9 cellular contexts compared by ENCODE assay signal in the genomic region with DNA sequence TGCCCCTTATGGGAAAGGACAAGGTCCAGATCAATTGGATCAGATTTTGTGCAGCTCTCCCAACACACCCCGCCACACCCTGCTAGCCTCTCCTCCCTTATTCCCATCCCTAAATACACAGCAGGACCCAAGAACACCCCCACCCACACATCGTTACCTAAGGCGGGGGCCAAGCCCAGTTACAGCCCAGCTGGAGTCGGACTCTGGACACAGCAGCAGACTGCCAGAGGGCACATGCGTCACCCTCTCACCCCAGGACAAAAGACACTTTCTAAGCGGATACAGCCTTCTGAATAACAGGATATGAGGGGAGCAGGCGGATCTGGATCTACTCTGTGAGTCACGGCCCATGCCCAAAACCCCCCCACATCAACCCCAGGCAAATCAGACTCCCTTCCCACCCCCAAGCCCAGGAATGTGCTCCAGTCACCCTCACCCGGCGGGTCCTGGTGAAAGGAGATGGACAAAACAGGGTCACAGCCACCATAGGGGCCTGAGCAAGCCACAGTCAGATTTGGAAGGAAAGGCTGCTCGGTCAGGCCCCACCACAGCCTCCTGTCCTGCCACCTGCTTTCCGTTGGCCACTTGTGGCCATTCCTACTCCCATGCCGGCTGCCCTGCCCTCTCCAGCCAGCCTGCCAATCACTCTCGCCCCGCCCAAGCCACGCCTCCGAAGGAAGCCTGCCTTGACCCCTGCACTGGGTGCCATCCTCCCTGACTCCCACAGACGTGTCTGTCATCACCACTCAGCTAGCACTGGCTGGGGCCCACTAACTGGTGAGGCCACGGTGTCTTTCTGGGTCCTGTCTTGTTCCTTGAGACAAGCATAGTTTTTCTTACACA. TPM values are rescaled to one million over a fixed set of nuclear protein-coding genes. Genes with fewer than 3 reads are reported as not detected.
DNase-seq lines count a peak whose midpoint lies in the region; ATAC-seq and TF ChIP-seq lines count a peak whose summit lies in the region.
"Had no signal": no experiment of that assay in that cellular context is flagged by ENCODE, and none has a peak within 500 bp of the region (broad histone marks: within the 10 kb centered on the region; RNA-seq: fewer than 3 reads in every experiment).

No MANE protein-coding gene starts in this region.

- H3K36me3 Mint-ChIP-seq in HFFc6 (ENCODE audit: low read depth) = peaks cover 28% of the 10 kb centered on the region
- no peaks in the 10 kb centered on the region for H3K36me3 Mint-ChIP-seq in immature natural killer cell
- H3K36me3 Mint-ChIP-seq in activated CD4-positive, alpha-beta T cell treated with anti-CD3 and anti-CD28 coated beads, Interleukin-2, amount 10 ng/mL, durations not matched to agents 24 days and 14 days (ENCODE audit: low read depth) = no peaks in the 10 kb centered on the region

- peak overlapping the region; percentile 41 to 75 for H3K4me3 ChIP-seq in ascending aorta

- no peaks in the 10 kb centered on the region for H3K27me3 ChIP-seq in ascending aorta

- TF ChIP-seq CTCF in HFFc6 (IDR thresholded peaks at IDR 0.05) = no peak
- no peak for TF ChIP-seq CTCF in ascending aorta (IDR thresholded peaks at IDR 0.05)

- peak overlapping the region; percentile 96 for H3K27ac Mint-ChIP-seq in HFFc6
- no peak overlapping the region for H3K27ac Mint-ChIP-seq in immature natural killer cell
- no peak overlapping the region for H3K27ac Mint-ChIP-seq in activated CD4-positive, alpha-beta T cell treated with anti-CD3 and anti-CD28 coated beads, Interleukin-2, amount 10 ng/mL, durations not matched to agents 24 days and 14 days

- no peaks in the 10 kb centered on the region for H3K9me3 ChIP-seq in ascending aorta

- DNase-seq in HFFc6 (peak; percentile 97), ascending aorta (ENCODE audit: low spot score in 2 of 2) (peak; percentile 72 to 92), left ventricle myocardium superior (peak; percentile 79), putamen (ENCODE audit: low spot score) (peak; percentile 73), immature natural killer cell (no peak), GM19240 (ENCODE audit: insufficient read length, low spot score) (no peak), AML-193 (lab: John Stamatoyannopoulos, UW) (no peak)
- no peak for DNase-seq in activated CD4-positive, alpha-beta T cell treated with anti-CD3 and anti-CD28 coated beads, Interleukin-2, amount 10 ng/mL, durations not matched to agents 24 days and 14 days

- H3K4me1 ChIP-seq in ascending aorta = peaks cover 7 to 38% of the 10 kb centered on the region in 2 donors

- ATAC-seq in left ventricle myocardium superior = peak; percentile 59

- H3K36me3 ChIP-seq in ascending aorta = peaks cover 14 to 26% of the 10 kb centered on the region in 2 donors

- H3K4me3 Mint-ChIP-seq in HFFc6 (peak overlapping the region; percentile 96), immature natural killer cell (no peak overlapping the region)
- no peak overlapping the region for H3K4me3 Mint-ChIP-seq in activated CD4-positive, alpha-beta T cell treated with anti-CD3 and anti-CD28 coated beads, Interleukin-2, amount 10 ng/mL, durations not matched to agents 24 days and 14 days

- peaks cover 51% of the 10 kb centered on the region for H3K4me1 Mint-ChIP-seq in HFFc6 (ENCODE audit: low read depth)
- no peaks in the 10 kb centered on the region for H3K4me1 Mint-ChIP-seq in immature natural killer cell
- H3K4me1 Mint-ChIP-seq in activated CD4-positive, alpha-beta T cell treated with anti-CD3 and anti-CD28 coated beads, Interleukin-2, amount 10 ng/mL, durations not matched to agents 24 days and 14 days = no peaks in the 10 kb centered on the region

- peak overlapping the region; percentile 90 to 96 for H3K27ac ChIP-seq in ascending aorta
- H3K27ac ChIP-seq: KMS-11 had no signal

- H3K9me3 Mint-ChIP-seq in HFFc6 (no peaks in the 10 kb centered on the region), immature natural killer cell (no peaks in the 10 kb centered on the region)
- H3K9me3 Mint-ChIP-seq in activated CD4-positive, alpha-beta T cell treated with anti-CD3 and anti-CD28 coated beads, Interleukin-2, amount 10 ng/mL, durations not matched to agents 24 days and 14 days = no peaks in the 10 kb centered on the region

- intact Hi-C loops in ascending aorta (cut with DNase I) (loop anchor here (2.0 kb wide), 1 partner anchor 26 kb away; a partner anchor contains a TSS), left ventricle myocardium superior (cut with micrococcal nuclease) (no loop called here)
- intact Hi-C loops in activated CD4-positive, alpha-beta T cell treated with anti-CD3 and anti-CD28 coated beads, Interleukin-2, amount 10 ng/mL, durations not matched to agents 24 days and 14 days (cut with micrococcal nuclease) = no loop called here

- H3K27me3 Mint-ChIP-seq in HFFc6 (ENCODE audit: insufficient read depth) = peaks cover 3% of the 10 kb centered on the region
- H3K27me3 Mint-ChIP-seq in immature natural killer cell (ENCODE audit: low read depth in 3 of 3) = peaks cover 0 to 2% (median 1%) of the 10 kb centered on the region in 3 donors
- H3K27me3 Mint-ChIP-seq in activated CD4-positive, alpha-beta T cell treated with anti-CD3 and anti-CD28 coated beads, Interleukin-2, amount 10 ng/mL, durations not matched to agents 24 days and 14 days = no peaks in the 10 kb centered on the region

RNA-seq across cellular contexts. Expression of a gene that starts 4.0 kb away (rescaled TPM):
- 100 to 1,000 TPM; 235 to 351 (median 258) TPM for total RNA-seq in HFFc6 (2021; fragmentation: NEBNext Ultra II Directional; extraction: Animal tissue kit (Norgen Biotek cat#: 25700))
- total RNA-seq in ascending aorta (364 TPM), left ventricle myocardium superior (42.2 TPM)
- not detected for polyA plus RNA-seq in immature natural killer cell
- not detected in 2 replicates for total RNA-seq in activated CD4-positive, alpha-beta T cell treated with anti-CD3 and anti-CD28 coated beads, Interleukin-2, amount 10 ng/mL, durations not matched to agents 24 days and 14 days

RNA-seq across cellular contexts. Expression of a gene that starts 7.2 kb away (rescaled TPM):
- under 1 TPM in 1 of 6 experiments, not detected in 5; 0.54 TPM for total RNA-seq in HFFc6 (2021; fragmentation: NEBNext Ultra II Directional; extraction: Animal tissue kit (Norgen Biotek cat#: 25700))
- 1.5 TPM for total RNA-seq in ascending aorta
- 5.7 TPM for total RNA-seq in left ventricle myocardium superior
- not detected for polyA plus RNA-seq in immature natural killer cell
- total RNA-seq in activated CD4-positive, alpha-beta T cell treated with anti-CD3 and anti-CD28 coated beads, Interleukin-2, amount 10 ng/mL, durations not matched to agents 24 days and 14 days = not detected in 2 replicates

RNA-seq across cellular contexts. Expression of a gene that starts 18.3 kb away (rescaled TPM):
- 100 to 1,000 TPM; 162 to 225 (median 208) TPM for total RNA-seq in HFFc6 (2021; fragmentation: NEBNext Ultra II Directional; extraction: Animal tissue kit (Norgen Biotek cat#: 25700))
- total RNA-seq in ascending aorta (89.7 TPM), left ventricle myocardium superior (124 TPM)
- polyA plus RNA-seq in immature natural killer cell = 1 to 10 TPM; 1.5 to 9.7 (median 3.7) TPM
- 3.1 and 3.2 TPM in 2 replicates for total RNA-seq in activated CD4-positive, alpha-beta T cell treated with anti-CD3 and anti-CD28 coated beads, Interleukin-2, amount 10 ng/mL, durations not matched to agents 24 days and 14 days

RNA-seq across cellular contexts. Expression of a gene that starts 19.3 kb away (rescaled TPM):
- under 1 TPM in 3 of 6 experiments, not detected in 3; 0.59 to 0.96 (median 0.82) TPM for total RNA-seq in HFFc6 (2021; fragmentation: NEBNext Ultra II Directional; extraction: Animal tissue kit (Norgen Biotek cat#: 25700))
- total RNA-seq in ascending aorta (not detected), left ventricle myocardium superior (2,048 TPM)
- not detected for polyA plus RNA-seq in immature natural killer cell
- not detected in 2 replicates for total RNA-seq in activated CD4-positive, alpha-beta T cell treated with anti-CD3 and anti-CD28 coated beads, Interleukin-2, amount 10 ng/mL, durations not matched to agents 24 days and 14 days

RNA-seq across cellular contexts. Expression of a gene that starts 24.9 kb away (rescaled TPM):
- 10 to 100 TPM; 48.1 to 57.9 (median 53.9) TPM for total RNA-seq in HFFc6 (2021; fragmentation: NEBNext Ultra II Directional; extraction: Animal tissue kit (Norgen Biotek cat#: 25700))
- total RNA-seq in ascending aorta = 58.9 TPM
- 73.3 TPM for total RNA-seq in left ventricle myocardium superior
- 10 to 100 TPM; 37.5 to 70.8 (median 63.1) TPM for polyA plus RNA-seq in immature natural killer cell
- 110 and 114 TPM in 2 replicates for total RNA-seq in activated CD4-positive, alpha-beta T cell treated with anti-CD3 and anti-CD28 coated beads, Interleukin-2, amount 10 ng/mL, durations not matched to agents 24 days and 14 days

Comparison
In these comparisons a context has a peak if more than half of its experiments do, and no peak if none do; other contexts are left out.
1. DNase-seq: peak in HFFc6 (single experiment), ascending aorta (2 of 2), left ventricle myocardium superior (single experiment) and putamen (single experiment); none in immature natural killer cell (0 of 3), activated CD4-positive, alpha-beta T cell treated with anti-CD3 and anti-CD28 coated beads, Interleukin-2, amount 10 ng/mL, durations not matched to agents 24 days and 14 days (single experiment), GM19240 (single experiment) and AML-193 (0 of 2).
2. RNA of a gene that starts 4.0 kb away (total RNA-seq): 364 TPM in ascending aorta (single experiment), 235 to 351 TPM in HFFc6 and 42.2 TPM in left ventricle myocardium superior (single experiment); not detected in activated CD4-positive, alpha-beta T cell treated with anti-CD3 and anti-CD28 coated beads, Interleukin-2, amount 10 ng/mL, durations not matched to agents 24 days and 14 days; every median in the first group is over 10 times any median in the second.
3. RNA of a gene that starts 18.3 kb away (total RNA-seq): 162 to 225 TPM in HFFc6, 124 TPM in left ventricle myocardium superior (single experiment) and 89.7 TPM in ascending aorta (single experiment); 3.1 to 3.2 TPM in activated CD4-positive, alpha-beta T cell treated with anti-CD3 and anti-CD28 coated beads, Interleukin-2, amount 10 ng/mL, durations not matched to agents 24 days and 14 days; every median in the first group is over 10 times any median in the second.